Comparison of ENCODE assay signal across 9 cellular contexts in genomic region chr10:21278491-21279216, GRCh38.
A peak's percentile ranks its signal among the peaks of the same experiment; 100 is the strongest.
DNase-seq lines count a peak whose midpoint lies in the region; ATAC-seq, FAIRE-seq and TF ChIP-seq lines count a peak whose summit lies in the region.
"Had no signal": no experiment of that assay in that cellular context is flagged by ENCODE, and none has a peak within 500 bp of the region (broad histone marks: within the 10 kb centered on the region; RNA-seq: fewer than 3 reads in every experiment).

No MANE protein-coding gene starts in this region.

- WGBS in pancreas, 2 donors, result 45 to 49% methylated on average over 8 of the region's 8 CpGs

- H3K9ac ChIP-seq in DND-41 (ENCODE audit: low read depth, low read length), result no peak overlapping the region

- no peak overlapping the region for H2AFZ ChIP-seq in DND-41 (ENCODE audit: low read depth, low read length)

- H3K4me1 ChIP-seq in DND-41 (ENCODE audit: insufficient read depth, low read length), result no peaks in the 10 kb centered on the region
- H3K4me1 ChIP-seq in Peyer's patch, result no peaks in the 10 kb centered on the region
- H3K4me1 ChIP-seq in pancreas, result no peaks in the 10 kb centered on the region
- H3K4me1 ChIP-seq in upper lobe of right lung, result no peaks in the 10 kb centered on the region

- H3K36me3 ChIP-seq in DND-41 (ENCODE audit: insufficient read depth, low read length), result no peaks in the 10 kb centered on the region
- no peaks in the 10 kb centered on the region for H3K36me3 ChIP-seq in Peyer's patch
- H3K36me3 ChIP-seq in pancreas, result no peaks in the 10 kb centered on the region
- no peaks in the 10 kb centered on the region for H3K36me3 ChIP-seq in upper lobe of right lung

- H3K9me3 ChIP-seq in DND-41 (ENCODE audit: insufficient read depth, low read length, severe bottlenecking), result no peaks in the 10 kb centered on the region
- H3K9me3 ChIP-seq in Peyer's patch, result no peaks in the 10 kb centered on the region
- no peaks in the 10 kb centered on the region for H3K9me3 ChIP-seq in pancreas
- no peaks in the 10 kb centered on the region for H3K9me3 ChIP-seq in upper lobe of right lung

- no peaks in the 10 kb centered on the region for H4K20me1 ChIP-seq in DND-41 (ENCODE audit: insufficient read depth, low read length)

- FAIRE-seq in HTR-8/SVneo (lab: Jason Lieb, UNC) (no peak), pancreas (lab: Jason Lieb, UNC) (no peak)
- FAIRE-seq: islet of Langerhans had no signal

- peak; percentile 80; the same call in 2 of the 3 replicates for ATAC-seq in DND-41 (ENCODE audit: insufficient read depth, low read depth)
- peak; percentile 91 for ATAC-seq in GM21423 (IDR thresholded peaks at IDR 0.05; ENCODE audit: unreplicated experiment)
- peak; percentile 69 to 96 (median 94) for ATAC-seq in pancreas
- peak; percentile 98 for ATAC-seq in upper lobe of right lung

- intact Hi-C loops in pancreas (cut with DNase I), result no loop called here
- intact Hi-C loops in upper lobe of right lung (cut with DNase I), result no loop called here

- H3K27ac ChIP-seq in DND-41 (ENCODE audit: low read length), result no peak overlapping the region
- no peak overlapping the region for H3K27ac ChIP-seq in Peyer's patch
- no peak overlapping the region for H3K27ac ChIP-seq in pancreas
- H3K27ac ChIP-seq in upper lobe of right lung, result no peak overlapping the region

- no peaks in the 10 kb centered on the region for H3K27me3 ChIP-seq in DND-41 (ENCODE audit: insufficient read depth, low read length, poor library complexity)
- H3K27me3 ChIP-seq in Peyer's patch, result no peaks in the 10 kb centered on the region
- H3K27me3 ChIP-seq in pancreas, result no peaks in the 10 kb centered on the region
- no peaks in the 10 kb centered on the region for H3K27me3 ChIP-seq in upper lobe of right lung

- DNase-seq in DND-41, result peak; percentile 66
- peak; percentile 78 for DNase-seq in HTR-8/SVneo (ENCODE audit: insufficient read length, low spot score)
- DNase-seq in Peyer's patch, result peak; percentile 72 to 93 (median 86)
- peak; percentile 22 to 32 for DNase-seq in activated T-helper 1 cell treated with anti-CD3 and anti-CD28 coated beads, Interleukin-2, amount 50 U/mL, for 16 hours (ENCODE audit: low read depth in 1 of 2, low spot score in 1 of 2)
- DNase-seq in foreskin melanocyte, result peak; percentile 83
- peak; percentile 55 to 95 (median 82) for DNase-seq in pancreas
- peak; percentile 94 for DNase-seq in upper lobe of right lung

- TF ChIP-seq CTCF in DND-41 (IDR thresholded peaks at IDR 0.05; ENCODE audit: borderline replicate concordance, extremely low read depth, low read length, poor library complexity, severe bottlenecking), result peak; percentile 70
- peak in 5 of 6 experiments; percentile 13 to 66 (median 65) for TF ChIP-seq CTCF in Peyer's patch (IDR thresholded peaks at IDR 0.05)
- TF ChIP-seq CTCF in pancreas (IDR thresholded peaks at IDR 0.05), result peak; percentile 52 to 68 (median 62)
- peak; percentile 87 for TF ChIP-seq CTCF in upper lobe of right lung (IDR thresholded peaks at IDR 0.05)

- no peak for TF ChIP-seq POLR2A in Peyer's patch (IDR thresholded peaks at IDR 0.05)

- no peak overlapping the region for H3K4me2 ChIP-seq in DND-41 (ENCODE audit: insufficient read depth, low read length)

- H3K4me3 ChIP-seq in DND-41 (ENCODE audit: low read depth in 1 of 2, low read length in 2 of 2), result no peak overlapping the region
- no peak overlapping the region for H3K4me3 ChIP-seq in Peyer's patch
- H3K4me3 ChIP-seq in pancreas, result no peak overlapping the region
- H3K4me3 ChIP-seq in upper lobe of right lung, result no peak overlapping the region

- H3K79me2 ChIP-seq in DND-41 (ENCODE audit: insufficient read depth, low read length), result no peaks in the 10 kb centered on the region

Comparison
In these comparisons a context has a peak if more than half of its experiments do, and no peak if none do; other contexts are left out.
1. DNase-seq: peak in every context shown above with its lines; median percentile 94 in upper lobe of right lung; 86 in Peyer's patch; 83 in foreskin melanocyte; 82 in pancreas; 78 in HTR-8/SVneo; 66 in DND-41; 27 in activated T-helper 1 cell treated with anti-CD3 and anti-CD28 coated beads, Interleukin-2, amount 50 U/mL, for 16 hours.